In the genomic region with DNA sequence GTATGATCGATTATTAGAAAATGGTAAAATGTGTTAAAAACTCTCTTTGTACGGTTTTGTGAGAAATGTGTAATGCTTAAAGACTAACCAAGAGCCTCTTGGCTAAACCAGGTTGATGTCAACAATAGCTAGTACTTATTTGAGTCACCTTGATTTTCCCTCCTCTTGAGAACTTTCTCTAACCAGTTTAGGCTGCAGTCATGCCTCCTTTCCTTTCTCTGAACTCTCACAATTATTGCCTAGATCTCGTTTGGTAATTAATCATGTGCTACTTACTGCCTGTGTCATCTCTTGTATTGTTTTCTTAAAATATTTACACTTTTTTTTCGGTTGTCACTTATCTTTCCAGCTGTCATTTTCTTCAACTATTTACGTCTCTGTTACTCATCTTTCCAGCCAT, we compare ENCODE assay signal across 1 cellular context.
TF ChIP-seq lines count a peak whose summit lies in the region.

No MANE protein-coding gene starts in this region.

TF ChIP-seq in K562, 482 proteins besides CTCF, POLR2A, EP300 and RAD21 (continued from another document):
- TF ChIP-seq, protein P1, sequence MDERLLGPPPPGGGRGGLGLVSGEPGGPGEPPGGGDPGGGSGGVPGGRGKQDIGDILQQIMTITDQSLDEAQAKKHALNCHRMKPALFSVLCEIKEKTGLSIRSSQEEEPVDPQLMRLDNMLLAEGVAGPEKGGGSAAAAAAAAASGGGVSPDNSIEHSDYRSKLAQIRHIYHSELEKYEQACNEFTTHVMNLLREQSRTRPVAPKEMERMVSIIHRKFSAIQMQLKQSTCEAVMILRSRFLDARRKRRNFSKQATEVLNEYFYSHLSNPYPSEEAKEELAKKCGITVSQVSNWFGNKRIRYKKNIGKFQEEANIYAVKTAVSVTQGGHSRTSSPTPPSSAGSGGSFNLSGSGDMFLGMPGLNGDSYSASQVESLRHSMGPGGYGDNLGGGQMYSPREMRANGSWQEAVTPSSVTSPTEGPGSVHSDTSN (CRISPR knock-in tag; IDR thresholded peaks at IDR 0.05; ENCODE audit: low read depth), result no peak
- TF ChIP-seq, protein P1 (tag; conservative IDR thresholded peaks at IDR 0.05; ENCODE audit: low read depth), result peak; percentile 83
- TF ChIP-seq, protein P2, sequence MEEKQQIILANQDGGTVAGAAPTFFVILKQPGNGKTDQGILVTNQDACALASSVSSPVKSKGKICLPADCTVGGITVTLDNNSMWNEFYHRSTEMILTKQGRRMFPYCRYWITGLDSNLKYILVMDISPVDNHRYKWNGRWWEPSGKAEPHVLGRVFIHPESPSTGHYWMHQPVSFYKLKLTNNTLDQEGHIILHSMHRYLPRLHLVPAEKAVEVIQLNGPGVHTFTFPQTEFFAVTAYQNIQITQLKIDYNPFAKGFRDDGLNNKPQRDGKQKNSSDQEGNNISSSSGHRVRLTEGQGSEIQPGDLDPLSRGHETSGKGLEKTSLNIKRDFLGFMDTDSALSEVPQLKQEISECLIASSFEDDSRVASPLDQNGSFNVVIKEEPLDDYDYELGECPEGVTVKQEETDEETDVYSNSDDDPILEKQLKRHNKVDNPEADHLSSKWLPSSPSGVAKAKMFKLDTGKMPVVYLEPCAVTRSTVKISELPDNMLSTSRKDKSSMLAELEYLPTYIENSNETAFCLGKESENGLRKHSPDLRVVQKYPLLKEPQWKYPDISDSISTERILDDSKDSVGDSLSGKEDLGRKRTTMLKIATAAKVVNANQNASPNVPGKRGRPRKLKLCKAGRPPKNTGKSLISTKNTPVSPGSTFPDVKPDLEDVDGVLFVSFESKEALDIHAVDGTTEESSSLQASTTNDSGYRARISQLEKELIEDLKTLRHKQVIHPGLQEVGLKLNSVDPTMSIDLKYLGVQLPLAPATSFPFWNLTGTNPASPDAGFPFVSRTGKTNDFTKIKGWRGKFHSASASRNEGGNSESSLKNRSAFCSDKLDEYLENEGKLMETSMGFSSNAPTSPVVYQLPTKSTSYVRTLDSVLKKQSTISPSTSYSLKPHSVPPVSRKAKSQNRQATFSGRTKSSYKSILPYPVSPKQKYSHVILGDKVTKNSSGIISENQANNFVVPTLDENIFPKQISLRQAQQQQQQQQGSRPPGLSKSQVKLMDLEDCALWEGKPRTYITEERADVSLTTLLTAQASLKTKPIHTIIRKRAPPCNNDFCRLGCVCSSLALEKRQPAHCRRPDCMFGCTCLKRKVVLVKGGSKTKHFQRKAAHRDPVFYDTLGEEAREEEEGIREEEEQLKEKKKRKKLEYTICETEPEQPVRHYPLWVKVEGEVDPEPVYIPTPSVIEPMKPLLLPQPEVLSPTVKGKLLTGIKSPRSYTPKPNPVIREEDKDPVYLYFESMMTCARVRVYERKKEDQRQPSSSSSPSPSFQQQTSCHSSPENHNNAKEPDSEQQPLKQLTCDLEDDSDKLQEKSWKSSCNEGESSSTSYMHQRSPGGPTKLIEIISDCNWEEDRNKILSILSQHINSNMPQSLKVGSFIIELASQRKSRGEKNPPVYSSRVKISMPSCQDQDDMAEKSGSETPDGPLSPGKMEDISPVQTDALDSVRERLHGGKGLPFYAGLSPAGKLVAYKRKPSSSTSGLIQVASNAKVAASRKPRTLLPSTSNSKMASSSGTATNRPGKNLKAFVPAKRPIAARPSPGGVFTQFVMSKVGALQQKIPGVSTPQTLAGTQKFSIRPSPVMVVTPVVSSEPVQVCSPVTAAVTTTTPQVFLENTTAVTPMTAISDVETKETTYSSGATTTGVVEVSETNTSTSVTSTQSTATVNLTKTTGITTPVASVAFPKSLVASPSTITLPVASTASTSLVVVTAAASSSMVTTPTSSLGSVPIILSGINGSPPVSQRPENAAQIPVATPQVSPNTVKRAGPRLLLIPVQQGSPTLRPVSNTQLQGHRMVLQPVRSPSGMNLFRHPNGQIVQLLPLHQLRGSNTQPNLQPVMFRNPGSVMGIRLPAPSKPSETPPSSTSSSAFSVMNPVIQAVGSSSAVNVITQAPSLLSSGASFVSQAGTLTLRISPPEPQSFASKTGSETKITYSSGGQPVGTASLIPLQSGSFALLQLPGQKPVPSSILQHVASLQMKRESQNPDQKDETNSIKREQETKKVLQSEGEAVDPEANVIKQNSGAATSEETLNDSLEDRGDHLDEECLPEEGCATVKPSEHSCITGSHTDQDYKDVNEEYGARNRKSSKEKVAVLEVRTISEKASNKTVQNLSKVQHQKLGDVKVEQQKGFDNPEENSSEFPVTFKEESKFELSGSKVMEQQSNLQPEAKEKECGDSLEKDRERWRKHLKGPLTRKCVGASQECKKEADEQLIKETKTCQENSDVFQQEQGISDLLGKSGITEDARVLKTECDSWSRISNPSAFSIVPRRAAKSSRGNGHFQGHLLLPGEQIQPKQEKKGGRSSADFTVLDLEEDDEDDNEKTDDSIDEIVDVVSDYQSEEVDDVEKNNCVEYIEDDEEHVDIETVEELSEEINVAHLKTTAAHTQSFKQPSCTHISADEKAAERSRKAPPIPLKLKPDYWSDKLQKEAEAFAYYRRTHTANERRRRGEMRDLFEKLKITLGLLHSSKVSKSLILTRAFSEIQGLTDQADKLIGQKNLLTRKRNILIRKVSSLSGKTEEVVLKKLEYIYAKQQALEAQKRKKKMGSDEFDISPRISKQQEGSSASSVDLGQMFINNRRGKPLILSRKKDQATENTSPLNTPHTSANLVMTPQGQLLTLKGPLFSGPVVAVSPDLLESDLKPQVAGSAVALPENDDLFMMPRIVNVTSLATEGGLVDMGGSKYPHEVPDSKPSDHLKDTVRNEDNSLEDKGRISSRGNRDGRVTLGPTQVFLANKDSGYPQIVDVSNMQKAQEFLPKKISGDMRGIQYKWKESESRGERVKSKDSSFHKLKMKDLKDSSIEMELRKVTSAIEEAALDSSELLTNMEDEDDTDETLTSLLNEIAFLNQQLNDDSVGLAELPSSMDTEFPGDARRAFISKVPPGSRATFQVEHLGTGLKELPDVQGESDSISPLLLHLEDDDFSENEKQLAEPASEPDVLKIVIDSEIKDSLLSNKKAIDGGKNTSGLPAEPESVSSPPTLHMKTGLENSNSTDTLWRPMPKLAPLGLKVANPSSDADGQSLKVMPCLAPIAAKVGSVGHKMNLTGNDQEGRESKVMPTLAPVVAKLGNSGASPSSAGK (IDR thresholded peaks at IDR 0.05), result no peak
- TF ChIP-seq MECOM (CRISPR knock-in tag; IDR thresholded peaks at IDR 0.05) (0 out of 2 replicates have a peak, but pooled peaks have one; percentile 27), ETV1 (tag; conservative IDR thresholded peaks at IDR 0.05; ENCODE audit: low read depth) (0 out of 2 replicates have a peak, but pooled peaks have one; percentile 33), ZNF785 (CRISPR knock-in tag; IDR thresholded peaks at IDR 0.05) (no peak), MTA1 (IDR thresholded peaks at IDR 0.05; ENCODE audit: borderline replicate concordance) (0 out of 2 replicates have a peak, but pooled peaks have one; percentile 6), LEF1 (IDR thresholded peaks at IDR 0.05) (0 out of 2 replicates have a peak, but pooled peaks have one; percentile 8)
- TF ChIP-seq, protein P3, sequence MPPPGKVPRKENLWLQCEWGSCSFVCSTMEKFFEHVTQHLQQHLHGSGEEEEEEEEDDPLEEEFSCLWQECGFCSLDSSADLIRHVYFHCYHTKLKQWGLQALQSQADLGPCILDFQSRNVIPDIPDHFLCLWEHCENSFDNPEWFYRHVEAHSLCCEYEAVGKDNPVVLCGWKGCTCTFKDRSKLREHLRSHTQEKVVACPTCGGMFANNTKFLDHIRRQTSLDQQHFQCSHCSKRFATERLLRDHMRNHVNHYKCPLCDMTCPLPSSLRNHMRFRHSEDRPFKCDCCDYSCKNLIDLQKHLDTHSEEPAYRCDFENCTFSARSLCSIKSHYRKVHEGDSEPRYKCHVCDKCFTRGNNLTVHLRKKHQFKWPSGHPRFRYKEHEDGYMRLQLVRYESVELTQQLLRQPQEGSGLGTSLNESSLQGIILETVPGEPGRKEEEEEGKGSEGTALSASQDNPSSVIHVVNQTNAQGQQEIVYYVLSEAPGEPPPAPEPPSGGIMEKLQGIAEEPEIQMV (tag; conservative IDR thresholded peaks at IDR 0.05; ENCODE audit: low read depth), result peak; percentile 33; the same call in 1 of the 2 replicates
- TF ChIP-seq, protein P4, sequence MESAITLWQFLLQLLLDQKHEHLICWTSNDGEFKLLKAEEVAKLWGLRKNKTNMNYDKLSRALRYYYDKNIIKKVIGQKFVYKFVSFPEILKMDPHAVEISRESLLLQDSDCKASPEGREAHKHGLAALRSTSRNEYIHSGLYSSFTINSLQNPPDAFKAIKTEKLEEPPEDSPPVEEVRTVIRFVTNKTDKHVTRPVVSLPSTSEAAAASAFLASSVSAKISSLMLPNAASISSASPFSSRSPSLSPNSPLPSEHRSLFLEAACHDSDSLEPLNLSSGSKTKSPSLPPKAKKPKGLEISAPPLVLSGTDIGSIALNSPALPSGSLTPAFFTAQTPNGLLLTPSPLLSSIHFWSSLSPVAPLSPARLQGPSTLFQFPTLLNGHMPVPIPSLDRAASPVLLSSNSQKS (CRISPR knock-in tag; IDR thresholded peaks at IDR 0.05), result peak; percentile 76; the same call in 1 of the 2 replicates
TF ChIP-seq in K562: peak in this region for 17.
